1 cellular context compared by ENCODE assay signal in genomic region chrX:153880440-153880815, GRCh38.
TF ChIP-seq lines count a peak whose summit lies in the region.

No MANE protein-coding gene starts in this region.

TF ChIP-seq in GM12878, 131 proteins besides CTCF, POLR2A, EP300 and RAD21:
- TF ChIP-seq NKRF (conservative IDR thresholded peaks at IDR 0.05) (no peak), ATF7 (IDR thresholded peaks at IDR 0.05; ENCODE audit: low read depth) (no peak), SUPT20H (IDR thresholded peaks at IDR 0.05; ENCODE audit: borderline replicate concordance, control insufficient read depth, low read depth, low read length) (no peak), TCF7 (IDR thresholded peaks at IDR 0.05; ENCODE audit: borderline replicate concordance) (no peak), FOS (IDR thresholded peaks at IDR 0.05; ENCODE audit: borderline replicate concordance, extremely low read depth, insufficient read length) (no peak), SPI1 (IDR thresholded peaks at IDR 0.05; ENCODE audit: borderline replicate concordance, insufficient read depth, low read depth, low read length) (no peak), CBX5 (IDR thresholded peaks at IDR 0.05; ENCODE audit: low read depth) (no peak), ZNF592 (IDR thresholded peaks at IDR 0.05) (no peak), E2F4 (IDR thresholded peaks at IDR 0.05; ENCODE audit: low read depth, low read length) (no peak), TARDBP (IDR thresholded peaks at IDR 0.05; ENCODE audit: borderline replicate concordance) (no peak)
- TF ChIP-seq, protein P1, sequence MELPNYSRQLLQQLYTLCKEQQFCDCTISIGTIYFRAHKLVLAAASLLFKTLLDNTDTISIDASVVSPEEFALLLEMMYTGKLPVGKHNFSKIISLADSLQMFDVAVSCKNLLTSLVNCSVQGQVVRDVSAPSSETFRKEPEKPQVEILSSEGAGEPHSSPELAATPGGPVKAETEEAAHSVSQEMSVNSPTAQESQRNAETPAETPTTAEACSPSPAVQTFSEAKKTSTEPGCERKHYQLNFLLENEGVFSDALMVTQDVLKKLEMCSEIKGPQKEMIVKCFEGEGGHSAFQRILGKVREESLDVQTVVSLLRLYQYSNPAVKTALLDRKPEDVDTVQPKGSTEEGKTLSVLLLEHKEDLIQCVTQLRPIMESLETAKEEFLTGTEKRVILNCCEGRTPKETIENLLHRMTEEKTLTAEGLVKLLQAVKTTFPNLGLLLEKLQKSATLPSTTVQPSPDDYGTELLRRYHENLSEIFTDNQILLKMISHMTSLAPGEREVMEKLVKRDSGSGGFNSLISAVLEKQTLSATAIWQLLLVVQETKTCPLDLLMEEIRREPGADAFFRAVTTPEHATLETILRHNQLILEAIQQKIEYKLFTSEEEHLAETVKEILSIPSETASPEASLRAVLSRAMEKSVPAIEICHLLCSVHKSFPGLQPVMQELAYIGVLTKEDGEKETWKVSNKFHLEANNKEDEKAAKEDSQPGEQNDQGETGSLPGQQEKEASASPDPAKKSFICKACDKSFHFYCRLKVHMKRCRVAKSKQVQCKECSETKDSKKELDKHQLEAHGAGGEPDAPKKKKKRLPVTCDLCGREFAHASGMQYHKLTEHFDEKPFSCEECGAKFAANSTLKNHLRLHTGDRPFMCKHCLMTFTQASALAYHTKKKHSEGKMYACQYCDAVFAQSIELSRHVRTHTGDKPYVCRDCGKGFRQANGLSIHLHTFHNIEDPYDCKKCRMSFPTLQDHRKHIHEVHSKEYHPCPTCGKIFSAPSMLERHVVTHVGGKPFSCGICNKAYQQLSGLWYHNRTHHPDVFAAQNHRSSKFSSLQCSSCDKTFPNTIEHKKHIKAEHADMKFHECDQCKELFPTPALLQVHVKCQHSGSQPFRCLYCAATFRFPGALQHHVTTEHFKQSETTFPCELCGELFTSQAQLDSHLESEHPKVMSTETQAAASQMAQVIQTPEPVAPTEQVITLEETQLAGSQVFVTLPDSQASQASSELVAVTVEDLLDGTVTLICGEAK (IDR thresholded peaks at IDR 0.05; ENCODE audit: borderline replicate concordance) = no peak
TF ChIP-seq in GM12878: peak in this region for 0.
